In the genomic region with DNA sequence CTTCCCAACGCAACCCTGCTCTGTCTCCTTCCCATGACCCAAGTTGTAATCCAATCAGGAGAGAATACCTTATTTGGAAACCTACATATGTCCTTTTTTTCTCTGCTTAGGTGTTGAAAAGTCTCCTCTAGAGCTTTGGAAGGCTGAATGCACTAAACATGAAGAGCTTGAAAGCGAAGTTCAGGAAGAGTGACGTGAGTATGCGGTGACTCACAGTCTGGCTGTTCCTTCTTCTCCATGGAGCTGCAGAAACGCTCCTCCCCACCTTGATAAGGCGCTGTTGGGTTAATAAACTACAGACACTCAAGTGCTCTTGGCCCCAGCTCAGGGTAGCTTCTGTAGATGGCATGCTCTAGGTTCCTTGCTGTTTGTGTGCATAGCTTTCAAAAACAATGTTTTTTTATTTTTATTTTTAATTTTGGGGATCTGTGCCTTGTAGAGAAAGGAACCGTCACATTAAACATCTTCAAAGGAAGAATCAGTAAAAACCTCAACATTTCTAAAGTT, we compare ENCODE assay signal across 10 cellular contexts. TPM values are rescaled to one million over a fixed set of nuclear protein-coding genes. Genes with fewer than 3 reads are reported as not detected.
DNase-seq lines count a peak whose midpoint lies in the region; ATAC-seq and TF ChIP-seq lines count a peak whose summit lies in the region.
"Had no signal": no experiment of that assay in that cellular context is flagged by ENCODE, and none has a peak within 500 bp of the region (broad histone marks: within the 10 kb centered on the region; RNA-seq: fewer than 3 reads in every experiment).

No MANE protein-coding gene starts in this region.

- peaks cover 43% of the 10 kb centered on the region for H3K4me1 Mint-ChIP-seq in Caco-2 (ENCODE audit: low read depth, unreplicated experiment)
- peaks cover 59% of the 10 kb centered on the region for H3K4me1 Mint-ChIP-seq in neural crest cell
- no peaks in the 10 kb centered on the region for H3K4me1 Mint-ChIP-seq in stimulated activated effector memory CD8-positive, alpha-beta T cell treated with anti-CD3 and anti-CD28 coated beads, Interleukin-12 subunit alpha, Interleukin-12 subunit beta, amount 100 ng/mL, for 72 hours

- 0 out of 2 replicates have a peak overlapping the region, but pooled peaks have one; percentile 4 for H3K9ac ChIP-seq in PC-3 (ENCODE audit: low read length)

- CTCF ChIA-PET in Caco-2 (lab: Charles Lee) = interaction anchor here (0.8 to 1.9 kb wide), 5 partner anchors 13 to 211 kb away, joined by 3 to 7 read pairs (median 5); no protein-coding TSS in a partner anchor
- CTCF ChIA-PET in PC-3 (lab: Charles Lee) = interaction anchor here (1.0 kb wide), 1 partner anchor 31 kb away, joined by 5 read pairs; no protein-coding TSS in a partner anchor

- H3K9me3 Mint-ChIP-seq in Caco-2 (ENCODE audit: unreplicated experiment) (no peaks in the 10 kb centered on the region), neural crest cell (no peaks in the 10 kb centered on the region)
- H3K9me3 Mint-ChIP-seq in stimulated activated effector memory CD8-positive, alpha-beta T cell treated with anti-CD3 and anti-CD28 coated beads, Interleukin-12 subunit alpha, Interleukin-12 subunit beta, amount 100 ng/mL, for 72 hours = no peaks in the 10 kb centered on the region

- no TSS peak for BruUV-seq in Caco-2 (replicated peaks; lab: Mats Ljungman, UMichigan)
- no TSS peak for BruUV-seq in PC-3 (replicated peaks; lab: Mats Ljungman, UMichigan)

- DNase-seq in Caco-2 = peak; percentile 85 to 90
- DNase-seq in PC-3 = peak; percentile 93
- DNase-seq in fibroblast of mammary gland (ENCODE audit: low read depth) = peak; percentile 98
- DNase-seq in neural crest cell (ENCODE audit: low read depth, low spot score) = no peak
- no peak for DNase-seq in activated CD4-positive, alpha-beta T cell treated with anti-CD3 and anti-CD28 coated beads, Interleukin-2, amount 50 U/mL, for 48 hours
- DNase-seq in stimulated activated effector memory CD8-positive, alpha-beta T cell treated with anti-CD3 and anti-CD28 coated beads, Interleukin-12 subunit alpha, Interleukin-12 subunit beta, amount 100 ng/mL, for 72 hours (ENCODE audit: low spot score in 2 of 2) = no peak

- no peak for TF ChIP-seq CTCF in Caco-2 (IDR thresholded peaks at IDR 0.05; ENCODE audit: insufficient read depth in 1 of 2, low read depth in 1 of 2, low read length in 1 of 2, severe bottlenecking in 1 of 2, unreplicated experiment in 1 of 2)
- TF ChIP-seq CTCF in PC-3 (conservative IDR thresholded peaks at IDR 0.05; ENCODE audit: low read depth, low read length) = 0 out of 2 replicates have a peak, but pooled peaks have one; percentile 11
- TF ChIP-seq CTCF in fibroblast of mammary gland (conservative IDR thresholded peaks at IDR 0.05; ENCODE audit: control insufficient read depth, insufficient read depth, low read depth, low read length) = no peak
- no peak for TF ChIP-seq CTCF in neural crest cell (conservative IDR thresholded peaks at IDR 0.05)

- H3K27me3 ChIP-seq in Caco-2 (replicated peaks; ENCODE audit: control insufficient read depth, insufficient read depth, low read length) (no peaks in the 10 kb centered on the region), PC-3 (ENCODE audit: low read length) (no peaks in the 10 kb centered on the region)

- H3K4me1 ChIP-seq in Caco-2 (peaks cover 53% of the 10 kb centered on the region), PC-3 (ENCODE audit: insufficient read depth, low read length) (peaks cover 53% of the 10 kb centered on the region)

- H3K36me3 ChIP-seq in Caco-2 (ENCODE audit: control insufficient read depth, insufficient read depth, low read length) (no peaks in the 10 kb centered on the region), PC-3 (ENCODE audit: low read depth, low read length) (peaks cover 29% of the 10 kb centered on the region)

- no peaks in the 10 kb centered on the region for H4K20me1 ChIP-seq in PC-3 (ENCODE audit: low read length)

- H3K9me2 ChIP-seq in PC-3 (replicated peaks; ENCODE audit: low read length) = no peaks in the 10 kb centered on the region

- H2AFZ ChIP-seq in PC-3 (ENCODE audit: low read length) = no peak overlapping the region

- H3K9me3 ChIP-seq in Caco-2 (no peaks in the 10 kb centered on the region), PC-3 (ENCODE audit: low read length) (no peaks in the 10 kb centered on the region)

- H3K4me2 ChIP-seq in PC-3 (ENCODE audit: low read length) = peak overlapping the region; percentile 27

- H3K27me3 Mint-ChIP-seq in Caco-2 (ENCODE audit: insufficient read depth, unreplicated experiment) (no peaks in the 10 kb centered on the region), neural crest cell (ENCODE audit: low read depth) (no peaks in the 10 kb centered on the region)

- H3K36me3 Mint-ChIP-seq in Caco-2 (ENCODE audit: insufficient read depth, unreplicated experiment) = peaks cover 36% of the 10 kb centered on the region
- peaks cover 5% of the 10 kb centered on the region for H3K36me3 Mint-ChIP-seq in neural crest cell (ENCODE audit: low read depth)
- no peaks in the 10 kb centered on the region for H3K36me3 Mint-ChIP-seq in stimulated activated effector memory CD8-positive, alpha-beta T cell treated with anti-CD3 and anti-CD28 coated beads, Interleukin-12 subunit alpha, Interleukin-12 subunit beta, amount 100 ng/mL, for 72 hours

- intact Hi-C loops in Caco-2 (cut with micrococcal nuclease; ENCODE audit: unreplicated experiment) (loop anchor here (1.0 to 5.0 kb wide), 6 partner anchors 12 to 200 kb away; partner anchors contain the start of genes RAI14 and TTC23L), PC-3 (cut with micrococcal nuclease) (loop anchor here (10.0 kb wide), 1 partner anchor 162 kb away; no protein-coding TSS in a partner anchor)

- ATAC-seq in PC-3 = peak; percentile 85
- ATAC-seq in GM18498 (IDR thresholded peaks at IDR 0.05; ENCODE audit: unreplicated experiment) = no peak
- ATAC-seq in stimulated activated effector memory CD8-positive, alpha-beta T cell treated with anti-CD3 and anti-CD28 coated beads, Interleukin-12 subunit alpha, Interleukin-12 subunit beta, amount 100 ng/mL, for 72 hours = no peak
- no peak for ATAC-seq in HG03175 (IDR thresholded peaks at IDR 0.05; ENCODE audit: unreplicated experiment)
- ATAC-seq: GM12878 had no signal

- H3K27ac Mint-ChIP-seq in Caco-2 (ENCODE audit: unreplicated experiment) = peak overlapping the region; percentile 88
- peak overlapping the region; percentile 46 for H3K27ac Mint-ChIP-seq in neural crest cell (ENCODE audit: unreplicated experiment)
- no peak overlapping the region for H3K27ac Mint-ChIP-seq in stimulated activated effector memory CD8-positive, alpha-beta T cell treated with anti-CD3 and anti-CD28 coated beads, Interleukin-12 subunit alpha, Interleukin-12 subunit beta, amount 100 ng/mL, for 72 hours

- peak overlapping the region; percentile 72 for H3K27ac ChIP-seq in PC-3 (ENCODE audit: low read length)
- H3K27ac ChIP-seq: SK-N-MC had no signal

- H3K4me3 ChIP-seq in Caco-2 (ENCODE audit: low read depth, low read length) = no peak overlapping the region
- H3K4me3 ChIP-seq in PC-3 (ENCODE audit: low read length) = no peak overlapping the region
- no peak overlapping the region for H3K4me3 ChIP-seq in fibroblast of mammary gland (ENCODE audit: control insufficient read depth, low read depth, low read length)
- H3K4me3 ChIP-seq: GM12878, SK-N-MC had no signal

- H3F3A ChIP-seq in PC-3 (ENCODE audit: low read length, unreplicated experiment) = no peaks in the 10 kb centered on the region

- POLR2A ChIA-PET in Caco-2 (lab: Charles Lee) (interaction anchor here (0.6 to 1.6 kb wide), 5 partner anchors 13 to 228 kb away, joined by 3 to 15 read pairs (median 9); partner anchors contain the start of genes BRIX1, RAD1 and RAI14), PC-3 (lab: Charles Lee; ENCODE audit: unreplicated experiment) (interaction anchor here (0.7 kb wide), 1 partner anchor 72 kb away, joined by 3 read pairs; no protein-coding TSS in a partner anchor)

- H3K4me3 Mint-ChIP-seq in Caco-2 (ENCODE audit: unreplicated experiment) (peak overlapping the region; percentile 67), neural crest cell (peak overlapping the region; percentile 38)
- H3K4me3 Mint-ChIP-seq in stimulated activated effector memory CD8-positive, alpha-beta T cell treated with anti-CD3 and anti-CD28 coated beads, Interleukin-12 subunit alpha, Interleukin-12 subunit beta, amount 100 ng/mL, for 72 hours = no peak overlapping the region

- peaks cover 86% of the 10 kb centered on the region for H3K79me2 ChIP-seq in PC-3 (ENCODE audit: low read length)

RNA-seq across cellular contexts. Expression of gene RAI14, which starts 30.7 kb away (rescaled TPM):
- 71.5 and 73.9 TPM in 2 replicates for total RNA-seq in Caco-2 (2022)
- 54.4 and 73.5 TPM in 2 replicates for total RNA-seq in PC-3 (2014; rRNA removed)
- total RNA-seq in neural crest cell = 82.7 and 92.7 TPM in 2 replicates

Comparison
In these comparisons a context has a peak if more than half of its experiments do, and no peak if none do; other contexts are left out.
1. DNase-seq: peak in Caco-2 (2 of 2), PC-3 (single experiment) and fibroblast of mammary gland (single experiment); none in neural crest cell (single experiment), activated CD4-positive, alpha-beta T cell treated with anti-CD3 and anti-CD28 coated beads, Interleukin-2, amount 50 U/mL, for 48 hours (0 of 2) and stimulated activated effector memory CD8-positive, alpha-beta T cell treated with anti-CD3 and anti-CD28 coated beads, Interleukin-12 subunit alpha, Interleukin-12 subunit beta, amount 100 ng/mL, for 72 hours (0 of 2).